In genomic region chr2:121099329-121100318, GRCh38 we compare ENCODE assay signal across 9 cellular contexts.
DNase-seq lines count a peak whose midpoint lies in the region; ATAC-seq, FAIRE-seq and TF ChIP-seq lines count a peak whose summit lies in the region.
"Had no signal": no experiment of that assay in that cellular context is flagged by ENCODE, and none has a peak within 500 bp of the region (broad histone marks: within the 10 kb centered on the region; RNA-seq: fewer than 3 reads in every experiment).

No MANE protein-coding gene starts in this region.

- H3K9me3 ChIP-seq in keratinocyte (ENCODE audit: control insufficient read depth, low read depth, low read length) = no peaks in the 10 kb centered on the region
- H3K9me3 ChIP-seq: body of pancreas had no signal

- DNase-seq in AG04449 (ENCODE audit: low read depth, low spot score) (no peak), GM20000 (ENCODE audit: low spot score) (no peak), keratinocyte (ENCODE audit: low read depth, low spot score) (no peak)
- DNase-seq in activated T-cell treated with anti-CD3 and anti-CD28 coated beads, Interleukin-2, amount 50 U/mL, for 4 hours = no peak
- no peak for DNase-seq in activated CD4-positive, alpha-beta T cell treated with anti-CD3 and anti-CD28 coated beads, Interleukin-2, amount 10 ng/mL, durations not matched to agents 24 days and 14 days

- no peak overlapping the region for H2AFZ ChIP-seq in keratinocyte (ENCODE audit: control insufficient read depth, low read length)

- TF ChIP-seq CTCF in AG04449 (IDR thresholded peaks at IDR 0.05; ENCODE audit: insufficient read depth, low read length, missing control alignments) (peak; percentile 53), GM20000 (IDR thresholded peaks at IDR 0.05; ENCODE audit: extremely low read depth, missing control alignments) (peak; percentile 7), VCaP (conservative IDR thresholded peaks at IDR 0.05) (peak; percentile 80), keratinocyte (optimal IDR thresholded peaks at IDR 0.05 in 1 of 3, IDR thresholded peaks at IDR 0.05 in 1 of 3, conservative IDR thresholded peaks at IDR 0.05 in 1 of 3; ENCODE audit: extremely low read depth in 1 of 3, insufficient read depth in 2 of 3, low read length in 3 of 3) (peak; percentile 66 to 83 (median 82))

- H4K20me1 ChIP-seq in keratinocyte (ENCODE audit: control insufficient read depth, extremely low read depth, insufficient read depth, low read length) = no peaks in the 10 kb centered on the region

- no peaks in the 10 kb centered on the region for H3K79me2 ChIP-seq in keratinocyte (ENCODE audit: control insufficient read depth, insufficient read depth, low read length)

- ATAC-seq in HG03565 (IDR thresholded peaks at IDR 0.05; ENCODE audit: unreplicated experiment) (no peak), HG02870 (IDR thresholded peaks at IDR 0.05; ENCODE audit: unreplicated experiment) (no peak)
- ATAC-seq in activated T-cell treated with anti-CD3 and anti-CD28 coated beads, Interleukin-2, amount 50 U/mL, for 4 hours = no peak
- ATAC-seq: body of pancreas had no signal

- H3K27me3 ChIP-seq in keratinocyte (ENCODE audit: control insufficient read depth, extremely low read depth, insufficient read depth, low read length) = peaks cover 8% of the 10 kb centered on the region

- H3K27ac ChIP-seq in VCaP (no peak overlapping the region), keratinocyte (ENCODE audit: control insufficient read depth, insufficient read depth, low read length) (no peak overlapping the region)
- H3K27ac ChIP-seq: body of pancreas had no signal

- POLR2A ChIA-PET in AG04449 (lab: Yijun Ruan, JAX) = no interaction called here

- H3K4me3 Mint-ChIP-seq in activated T-cell treated with anti-CD3 and anti-CD28 coated beads, Interleukin-2, amount 50 U/mL, for 4 hours = no peak overlapping the region
- H3K4me3 Mint-ChIP-seq in activated CD4-positive, alpha-beta T cell treated with anti-CD3 and anti-CD28 coated beads, Interleukin-2, amount 10 ng/mL, durations not matched to agents 24 days and 14 days = no peak overlapping the region

- intact Hi-C loops in activated CD4-positive, alpha-beta T cell treated with anti-CD3 and anti-CD28 coated beads, Interleukin-2, amount 10 ng/mL, durations not matched to agents 24 days and 14 days (cut with micrococcal nuclease) = no loop called here

- CTCF ChIA-PET in AG04449 (lab: Yijun Ruan, JAX) = interaction anchor here (0.9 to 8.9 kb wide), 9 partner anchors 8 to 256 kb away, joined by 3 to 95 read pairs (median 4); no protein-coding TSS in a partner anchor

- H3K4me1 Mint-ChIP-seq in activated T-cell treated with anti-CD3 and anti-CD28 coated beads, Interleukin-2, amount 50 U/mL, for 4 hours (ENCODE audit: low read depth) = no peaks in the 10 kb centered on the region
- no peaks in the 10 kb centered on the region for H3K4me1 Mint-ChIP-seq in activated CD4-positive, alpha-beta T cell treated with anti-CD3 and anti-CD28 coated beads, Interleukin-2, amount 10 ng/mL, durations not matched to agents 24 days and 14 days

- H3K9me1 ChIP-seq in keratinocyte (ENCODE audit: control insufficient read depth, extremely low read depth, insufficient read depth, low read length) = no peaks in the 10 kb centered on the region

- no peaks in the 10 kb centered on the region for H3K9me3 Mint-ChIP-seq in activated T-cell treated with anti-CD3 and anti-CD28 coated beads, Interleukin-2, amount 50 U/mL, for 4 hours
- H3K9me3 Mint-ChIP-seq in activated CD4-positive, alpha-beta T cell treated with anti-CD3 and anti-CD28 coated beads, Interleukin-2, amount 10 ng/mL, durations not matched to agents 24 days and 14 days = no peaks in the 10 kb centered on the region

- no peaks in the 10 kb centered on the region for H3K36me3 Mint-ChIP-seq in activated T-cell treated with anti-CD3 and anti-CD28 coated beads, Interleukin-2, amount 50 U/mL, for 4 hours (ENCODE audit: insufficient read depth)
- no peaks in the 10 kb centered on the region for H3K36me3 Mint-ChIP-seq in activated CD4-positive, alpha-beta T cell treated with anti-CD3 and anti-CD28 coated beads, Interleukin-2, amount 10 ng/mL, durations not matched to agents 24 days and 14 days (ENCODE audit: low read depth)

- H3K4me3 ChIP-seq in AG04449 (ENCODE audit: low read depth, low read length) (no peak overlapping the region), keratinocyte (ENCODE audit: control insufficient read depth in 2 of 3, extremely low read depth in 1 of 3, insufficient read depth in 2 of 3, low read depth in 1 of 3, low read length in 3 of 3) (no peak overlapping the region)
- H3K4me3 ChIP-seq: body of pancreas had no signal

- dilution Hi-C loops in keratinocyte (cut with MboI; ENCODE audit: extremely low pct_ligation_motif_present, low sequenced_read_pairs) = no loop called here

- FAIRE-seq in keratinocyte (lab: Jason Lieb, UNC) = peak; percentile 20

- no peaks in the 10 kb centered on the region for H3K36me3 ChIP-seq in keratinocyte (ENCODE audit: control insufficient read depth in 2 of 2, extremely low read depth in 1 of 2, insufficient read depth in 2 of 2, low read length in 2 of 2)

- H3K4me1 ChIP-seq in keratinocyte (ENCODE audit: control insufficient read depth, extremely low read depth, insufficient read depth, low read length) = peaks cover 6% of the 10 kb centered on the region
- H3K4me1 ChIP-seq: body of pancreas had no signal

- no peak overlapping the region for H3K9ac ChIP-seq in keratinocyte (ENCODE audit: control insufficient read depth, extremely low read depth, insufficient read depth, low read length)

- H3K4me2 ChIP-seq in keratinocyte (ENCODE audit: control insufficient read depth, extremely low read depth, insufficient read depth, low read depth, low read length) = no peak overlapping the region

- H3K27ac Mint-ChIP-seq in activated CD4-positive, alpha-beta T cell treated with anti-CD3 and anti-CD28 coated beads, Interleukin-2, amount 10 ng/mL, durations not matched to agents 24 days and 14 days = no peak overlapping the region

- peaks cover 17% of the 10 kb centered on the region for H3K27me3 Mint-ChIP-seq in activated T-cell treated with anti-CD3 and anti-CD28 coated beads, Interleukin-2, amount 50 U/mL, for 4 hours (ENCODE audit: low read depth)
- H3K27me3 Mint-ChIP-seq in activated CD4-positive, alpha-beta T cell treated with anti-CD3 and anti-CD28 coated beads, Interleukin-2, amount 10 ng/mL, durations not matched to agents 24 days and 14 days = no peaks in the 10 kb centered on the region

Comparison
In these comparisons a context has a peak if more than half of its experiments do, and no peak if none do; other contexts are left out.
1. CTCF ChIP-seq: peak in every context shown above with its lines; median percentile 82 in keratinocyte; 80 in VCaP; 53 in AG04449; 7 in GM20000.